In the genomic region with DNA sequence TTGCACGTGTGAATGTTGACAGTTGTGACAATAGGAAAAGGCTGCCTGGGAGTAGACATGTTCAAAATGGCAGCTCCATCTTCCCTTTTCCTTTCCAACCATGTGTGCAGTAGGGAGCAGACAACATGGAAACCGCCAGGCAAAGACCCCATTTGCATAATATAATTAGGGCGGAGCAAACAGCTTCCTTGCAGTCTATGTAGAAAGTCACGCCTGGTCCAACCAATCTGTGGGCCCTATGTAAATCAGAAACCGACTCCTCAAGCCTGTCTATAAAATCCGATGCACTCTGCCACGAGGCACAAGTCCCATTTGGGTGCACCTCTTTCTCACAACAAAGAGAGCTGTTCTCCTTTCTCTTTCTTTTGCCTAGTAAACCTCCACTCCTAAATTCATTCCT, we compare ENCODE assay signal across 20 cellular contexts. TPM values are rescaled to one million over a fixed set of nuclear protein-coding genes. Genes with fewer than 3 reads are reported as not detected.
"Had no signal": no experiment of that assay in that cellular context is flagged by ENCODE, and none has a peak within 500 bp of the region (broad histone marks: within the 10 kb centered on the region; RNA-seq: fewer than 3 reads in every experiment).

No MANE protein-coding gene starts in this region.

- H3K27ac ChIP-seq: testis, uterus had no signal

- DNase-seq: activated CD4-positive, alpha-beta T cell treated with anti-CD3 and anti-CD28 coated beads for 4 hours; activated CD4-positive, alpha-beta T cell treated with anti-CD3 and anti-CD28 coated beads, Interleukin-2, amount 50 U/mL, for 48 hours; activated CD4-positive, CD25-positive, alpha-beta regulatory T cell; activated naive CD4-positive, alpha-beta T cell treated with Interleukin-2 at 50 U/mL for 16 hours; activated T-cell treated with anti-CD3 and anti-CD28 coated beads, Interleukin-2, amount 50 U/mL, for 48 hours; amygdala; caudate nucleus; effector CD4-positive, alpha-beta T cell; erythroblast; glutamatergic neuron; hypothalamus; left colon; naive thymus-derived CD8-positive, alpha-beta T cell; stimulated activated CD4-positive, alpha-beta T cell treated with anti-CD3 and anti-CD28 coated beads, Interleukin-2, amount 100 ng/mL, for 48 hours; stimulated activated CD8-positive, alpha-beta memory T cell treated with anti-CD3 and anti-CD28 coated beads, Interleukin-4, amount 100 ng/mL, for 48 hours; stimulated activated naive B cell treated with anti-CD40 and anti-IgM and Interleukin-4, amounts not matched to agents 10 μg/mL and 1 μg/mL and 100 μg/mL, for 72 hours; testis; trophoblast cell; uterus had no signal

- H3K4me1 ChIP-seq: testis, uterus had no signal

- H3K27me3 ChIP-seq: testis, uterus had no signal

- H3K36me3 ChIP-seq: uterus had no signal

- H3K9me3 ChIP-seq: testis, uterus had no signal

- ATAC-seq: naive thymus-derived CD8-positive, alpha-beta T cell; stimulated activated naive B cell treated with anti-CD40 and anti-IgM and Interleukin-4, amounts not matched to agents 10 μg/mL and 1 μg/mL and 100 μg/mL, for 72 hours had no signal

- H3K4me3 ChIP-seq: lung, testis, uterus had no signal

RNA-seq across cellular contexts. Expression of a gene that starts 19.6 kb away (rescaled TPM):
- polyA plus RNA-seq: naive thymus-derived CD8-positive, alpha-beta T cell had no signal
